In genomic region chr7:27165089-27165654, GRCh38 we compare ENCODE assay signal across 8 cellular contexts. TPM values are rescaled to one million over a fixed set of nuclear protein-coding genes. Genes with fewer than 3 reads are reported as not detected.
DNase-seq lines count a peak whose midpoint lies in the region; ATAC-seq and TF ChIP-seq lines count a peak whose summit lies in the region.

Gene HOXA9 (minus strand): TSS chr7:27165537. CDS start chr7:27165457, 80 bp downstream.

- peak in 1 of 2 donors; percentile 59 for TF ChIP-seq POLR2A in adrenal gland (IDR thresholded peaks at IDR 0.05)

- H3K36me3 ChIP-seq in adrenal gland (replicated peaks in 1 of 2) (no peaks in the 10 kb centered on the region), OCI-LY7 (ENCODE audit: insufficient read depth, low read length) (no peaks in the 10 kb centered on the region)

- in situ Hi-C loops in ACHN (cut with HindIII; ENCODE audit: low pct_ligation_motif_present, low pct_unique_long_range_greater_than_20kb, low sequenced_read_pairs) = loop anchor here (10.0 kb wide), 1 partner anchor 780 kb away; no protein-coding TSS in a partner anchor

- H3K27me3 ChIP-seq in adrenal gland = peaks cover 49% of the 10 kb centered on the region

- H2AFZ ChIP-seq in OCI-LY7 (ENCODE audit: low read length) = no peak within 1 kb of the TSS

- H3K4me1 ChIP-seq in adrenal gland (replicated peaks in 1 of 2) (peaks cover 4 to 23% of the 10 kb centered on the region in 2 donors), OCI-LY7 (ENCODE audit: insufficient read depth, low read length, poor library complexity, severe bottlenecking) (peaks cover 6% of the 10 kb centered on the region)

- no peaks in the 10 kb centered on the region for H3K79me2 ChIP-seq in OCI-LY7 (ENCODE audit: insufficient read depth, low read depth, low read length)

- no peak for ATAC-seq in HG03378 (IDR thresholded peaks at IDR 0.05; ENCODE audit: unreplicated experiment)

- H3K4me3 ChIP-seq in adrenal gland = peak within 1 kb of the TSS in 2 of 4 donors; percentile 43 to 60
- no peak within 1 kb of the TSS for H3K4me3 ChIP-seq in OCI-LY7 (ENCODE audit: low read depth, low read length, poor library complexity, severe bottlenecking)

- intact Hi-C loops in adrenal gland (cut with DNase I) = loop anchor here (10.0 kb wide), 3 partner anchors 790 to 1280 kb away; no protein-coding TSS in a partner anchor
- intact Hi-C loops in OCI-LY7 (cut with micrococcal nuclease; ENCODE audit: unreplicated experiment) = no loop called here

- peak within 1 kb of the TSS in 4 of 5 donors; percentile 5 to 74 (median 62) for H3K27ac ChIP-seq in adrenal gland
- H3K27ac ChIP-seq in OCI-LY7 (ENCODE audit: low read depth, low read length, poor library complexity, severe bottlenecking) = no peak within 1 kb of the TSS

- WGBS in adrenal gland, 4 donors = 3 to 7% (median 4%) methylated on average over 10 to 64 of the region's 64 CpGs

- TF ChIP-seq CTCF in adrenal gland (IDR thresholded peaks at IDR 0.05) (no peak), OCI-LY7 (conservative IDR thresholded peaks at IDR 0.05; ENCODE audit: low read length) (no peak)

- H3K9me3 ChIP-seq in adrenal gland (replicated peaks in 1 of 3) = no peaks in the 10 kb centered on the region
- no peaks in the 10 kb centered on the region for H3K9me3 ChIP-seq in OCI-LY7 (ENCODE audit: low read length)

- H3K9me2 ChIP-seq in OCI-LY7 (ENCODE audit: insufficient read depth, low read length) = no peaks in the 10 kb centered on the region

- no peak within 1 kb of the TSS for H3K4me2 ChIP-seq in OCI-LY7 (ENCODE audit: low read length)

- H4K20me1 ChIP-seq in OCI-LY7 (ENCODE audit: insufficient read depth, low read length) = no peaks in the 10 kb centered on the region

- CTCF ChIA-PET in HEK293T (lab: Yijun Ruan, JAX) (no interaction called here), OCI-LY7 (lab: Charles Lee; ENCODE audit: unreplicated experiment) (no interaction called here)

- POLR2A ChIA-PET in HEK293T (lab: Yijun Ruan, JAX) (interaction anchor here (0.6 to 12.4 kb wide), 12 partner anchors 8 to 966 kb away, joined by 3 to 215 read pairs (median 4); partner anchors contain the start of genes HOXA11, HOXA3, HOXA5 and HOXA7), OCI-LY7 (lab: Charles Lee) (no interaction called here)

- BruUV-seq in OCI-LY7 (replicated peaks; lab: Mats Ljungman, UMichigan) = no TSS peak

- peak; percentile 97 for DNase-seq in ACHN
- DNase-seq in HEK293T (ENCODE audit: extremely low spot score) = no peak
- DNase-seq in adrenal gland = peak; percentile 82 to 92 (median 87)
- no peak for DNase-seq in mesenteric fat pad (ENCODE audit: low spot score)
- no peak for DNase-seq in OCI-LY7 (ENCODE audit: low spot score)
- no peak for DNase-seq in islet precursor cell
- DNase-seq in stimulated activated CD4-positive, alpha-beta T cell treated with anti-CD3 and anti-CD28 coated beads, Interleukin-4, amount 100 ng/mL, for 1 hour = no peak

TF ChIP-seq in HEK293T, 16 proteins besides CTCF, POLR2A, EP300 and RAD21:
- no peak for TF ChIP-seq SP1 (IDR thresholded peaks at IDR 0.05)
- no peak for TF ChIP-seq ZNF384 (IDR thresholded peaks at IDR 0.05)
- TF ChIP-seq ELF4 (IDR thresholded peaks at IDR 0.05) = peak; percentile 19; the same call in 1 of the 2 replicates
- no peak for TF ChIP-seq FOXK2 (IDR thresholded peaks at IDR 0.05)
- no peak for TF ChIP-seq NFRKB (IDR thresholded peaks at IDR 0.05)
TF ChIP-seq in HEK293T: peak in this region for 1.

RNA-seq across cellular contexts. Expression of gene HOXA9, which starts in this region (rescaled TPM):
- 10 to 100 TPM in 6 of 8 donors, 1 to 10 TPM in 2; 7.7 to 20.1 (median 12.6) TPM for total RNA-seq in adrenal gland
- 10 to 100 TPM in 1 of 3 donors, 1 to 10 TPM in 2; 2.7 to 26.7 (median 4.4) TPM for polyA plus RNA-seq in adrenal gland
- total RNA-seq in mesenteric fat pad = 10.4 TPM
- not detected in 2 replicates for total RNA-seq in OCI-LY7 (2014; rRNA removed; shearing (Covaris generic))
- total RNA-seq in OCI-LY7 (2022) = not detected in 2 replicates

Comparison
In these comparisons a context has a peak if more than half of its experiments do, and no peak if none do; other contexts are left out.
1. RNA of gene HOXA9 (total RNA-seq): 7.7 to 20.1 TPM in adrenal gland and 10.4 TPM in mesenteric fat pad (single experiment); not detected in OCI-LY7; every median in the first group is over 4 times any median in the second.
2. DNase-seq: peak in ACHN (single experiment) and adrenal gland (7 of 7); none in HEK293T (single experiment), mesenteric fat pad (single experiment), OCI-LY7 (single experiment), islet precursor cell (single experiment) and stimulated activated CD4-positive, alpha-beta T cell treated with anti-CD3 and anti-CD28 coated beads, Interleukin-4, amount 100 ng/mL, for 1 hour (single experiment).